18 cellular contexts compared by ENCODE assay signal in the genomic region with DNA sequence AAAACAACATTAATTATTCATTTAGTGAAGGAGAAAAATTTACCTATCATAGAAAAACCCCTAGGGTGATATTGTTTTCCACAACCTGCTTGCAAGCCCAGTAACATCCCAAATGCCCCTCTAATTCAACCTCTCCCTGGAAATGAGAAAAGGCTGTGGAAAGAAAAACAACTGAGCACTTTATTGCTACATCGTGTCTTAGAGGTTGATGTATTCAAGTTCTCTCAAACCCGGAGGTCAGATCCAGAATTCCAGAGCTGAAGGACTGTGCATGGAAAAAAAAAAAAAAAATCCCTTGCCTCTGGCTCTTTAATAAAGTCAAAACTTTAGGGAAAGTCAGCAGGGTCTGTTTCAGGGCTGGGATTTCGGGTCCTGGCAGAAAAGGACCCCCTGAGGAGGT.
"Had no signal": no experiment of that assay in that cellular context is flagged by ENCODE, and none has a peak within 500 bp of the region (broad histone marks: within the 10 kb centered on the region; RNA-seq: fewer than 3 reads in every experiment).

No MANE protein-coding gene starts in this region.

- H3K36me3 Mint-ChIP-seq: activated naive CD4-positive, alpha-beta T cell treated with anti-CD3 and anti-CD28 coated beads, Interleukin-2, amount 50 U/mL, for 24 hours; stimulated activated naive B cell treated with anti-CD40 and anti-IgM and Interleukin-4, amounts not matched to agents 10 μg/mL and 1 μg/mL and 100 μg/mL, for 72 hours had no signal

- H3K27me3 ChIP-seq: spleen had no signal

- H3K4me3 Mint-ChIP-seq: activated naive CD4-positive, alpha-beta T cell treated with anti-CD3 and anti-CD28 coated beads, Interleukin-2, amount 50 U/mL, for 24 hours; activated T-cell treated with anti-CD3 and anti-CD28 coated beads, Interleukin-2, amount 50 U/mL, for 72 hours; stimulated activated naive B cell treated with anti-CD40 and anti-IgM and Interleukin-4, amounts not matched to agents 10 μg/mL and 1 μg/mL and 100 μg/mL, for 72 hours had no signal

- H3K27me3 Mint-ChIP-seq: activated naive CD4-positive, alpha-beta T cell treated with anti-CD3 and anti-CD28 coated beads, Interleukin-2, amount 50 U/mL, for 24 hours; stimulated activated naive B cell treated with anti-CD40 and anti-IgM and Interleukin-4, amounts not matched to agents 10 μg/mL and 1 μg/mL and 100 μg/mL, for 72 hours had no signal

- H3K27ac ChIP-seq: lower lobe of right lung, spleen, VCaP had no signal

- H3K4me1 Mint-ChIP-seq: activated naive CD4-positive, alpha-beta T cell treated with anti-CD3 and anti-CD28 coated beads, Interleukin-2, amount 50 U/mL, for 24 hours; stimulated activated naive B cell treated with anti-CD40 and anti-IgM and Interleukin-4, amounts not matched to agents 10 μg/mL and 1 μg/mL and 100 μg/mL, for 72 hours had no signal

- H3K36me3 ChIP-seq: lower lobe of right lung, spleen, thoracic aorta had no signal

- DNase-seq: activated CD4-positive, alpha-beta T cell treated with anti-CD3 and anti-CD28 coated beads, Interleukin-2, amount 50 U/mL, for 1 hour; activated CD4-positive, CD25-positive, alpha-beta regulatory T cell treated with anti-CD3 and anti-CD28 coated beads, Interleukin-2, amount 50 U/mL, for 72 hours; activated CD8-positive, alpha-beta memory T cell treated with anti-CD3 and anti-CD28 coated beads for 24 hours; activated effector memory CD4-positive, alpha-beta T cell treated with anti-CD3 and anti-CD28 coated beads, Interleukin-2, amount 50 U/mL, for 16 hours; activated T-cell treated with anti-CD3 and anti-CD28 coated beads, Interleukin-2, amount 50 U/mL, for 72 hours; dorsolateral prefrontal cortex; foreskin melanocyte; head of caudate nucleus; kidney glomerular epithelial cell; lower lobe of right lung; midbrain; spleen; stimulated activated naive B cell treated with anti-CD40 and anti-IgM and Interleukin-4, amounts not matched to agents 10 μg/mL and 1 μg/mL and 100 μg/mL, for 72 hours; SW 1271; T-helper 2 cell had no signal

- H3K4me1 ChIP-seq: lower lobe of right lung had no signal

- H3K9me3 Mint-ChIP-seq: activated naive CD4-positive, alpha-beta T cell treated with anti-CD3 and anti-CD28 coated beads, Interleukin-2, amount 50 U/mL, for 24 hours had no signal

- H3K27ac Mint-ChIP-seq: activated naive CD4-positive, alpha-beta T cell treated with anti-CD3 and anti-CD28 coated beads, Interleukin-2, amount 50 U/mL, for 24 hours; activated T-cell treated with anti-CD3 and anti-CD28 coated beads, Interleukin-2, amount 50 U/mL, for 72 hours; stimulated activated naive B cell treated with anti-CD40 and anti-IgM and Interleukin-4, amounts not matched to agents 10 μg/mL and 1 μg/mL and 100 μg/mL, for 72 hours had no signal

- ATAC-seq: activated T-cell treated with anti-CD3 and anti-CD28 coated beads, Interleukin-2, amount 50 U/mL, for 72 hours; lower lobe of right lung; stimulated activated naive B cell treated with anti-CD40 and anti-IgM and Interleukin-4, amounts not matched to agents 10 μg/mL and 1 μg/mL and 100 μg/mL, for 72 hours had no signal

- H3K4me3 ChIP-seq: dorsolateral prefrontal cortex, lower lobe of right lung, spleen, thoracic aorta had no signal

- H3K9me3 ChIP-seq: lower lobe of right lung, thoracic aorta had no signal
